Comparison of ENCODE assay signal across 12 cellular contexts in the genomic region with DNA sequence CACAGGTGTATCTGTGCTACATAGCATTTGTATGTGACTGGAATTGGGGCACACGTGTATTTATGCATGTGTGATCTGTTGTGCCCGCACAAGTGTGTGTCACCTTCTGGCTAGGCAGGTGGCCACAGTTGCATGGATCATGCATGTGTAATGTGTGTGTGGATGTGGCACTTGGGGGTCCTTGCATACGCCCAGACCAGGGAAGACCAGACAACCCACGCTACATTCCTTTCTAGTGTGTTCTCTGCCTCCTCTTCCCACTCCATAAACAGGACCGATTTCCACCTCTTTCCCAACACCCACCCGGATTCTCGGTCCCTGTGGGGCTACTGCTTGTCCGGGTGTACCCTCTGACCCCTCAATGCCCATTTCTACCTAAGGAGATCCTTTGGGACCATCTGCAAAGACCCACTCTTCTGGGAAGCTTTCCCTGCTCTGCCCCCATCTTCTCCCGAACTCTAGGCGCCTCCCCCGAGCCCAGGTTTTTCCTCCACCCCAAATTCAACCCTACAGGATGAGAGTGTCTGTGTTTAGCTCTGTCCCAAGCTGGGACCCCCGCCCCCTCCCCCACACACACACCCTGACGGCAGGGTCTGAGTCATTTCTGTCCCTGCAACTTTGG. TPM values are rescaled to one million over a fixed set of nuclear protein-coding genes. Genes with fewer than 3 reads are reported as not detected.
DNase-seq lines count a peak whose midpoint lies in the region; ATAC-seq and TF ChIP-seq lines count a peak whose summit lies in the region.
"Had no signal": no experiment of that assay in that cellular context is flagged by ENCODE, and none has a peak within 500 bp of the region (broad histone marks: within the 10 kb centered on the region; RNA-seq: fewer than 3 reads in every experiment).

No MANE protein-coding gene starts in this region.

- peak overlapping the region; percentile 74 for H3K4me3 Mint-ChIP-seq in activated naive CD4-positive, alpha-beta T cell treated with anti-CD3 and anti-CD28 coated beads, Interleukin-2, amount 50 U/mL, for 24 hours
- H3K4me3 Mint-ChIP-seq in activated B cell treated with CpG ODN at 0.5 μM for 24 hours, result peak overlapping the region; percentile 36
- H3K4me3 Mint-ChIP-seq in type B pancreatic cell, result peak overlapping the region; percentile 71

- H3K4me1 Mint-ChIP-seq in activated naive CD4-positive, alpha-beta T cell treated with anti-CD3 and anti-CD28 coated beads, Interleukin-2, amount 50 U/mL, for 24 hours, result peaks cover 17% of the 10 kb centered on the region
- peaks cover 26% of the 10 kb centered on the region for H3K4me1 Mint-ChIP-seq in activated B cell treated with CpG ODN at 0.5 μM for 24 hours
- H3K4me1 Mint-ChIP-seq in type B pancreatic cell (ENCODE audit: unreplicated experiment), result no peaks in the 10 kb centered on the region

- no peaks in the 10 kb centered on the region for H3K27me3 Mint-ChIP-seq in activated naive CD4-positive, alpha-beta T cell treated with anti-CD3 and anti-CD28 coated beads, Interleukin-2, amount 50 U/mL, for 24 hours
- H3K27me3 Mint-ChIP-seq in activated B cell treated with CpG ODN at 0.5 μM for 24 hours (no peaks in the 10 kb centered on the region), type B pancreatic cell (peaks cover 4% of the 10 kb centered on the region)

- CTCF ChIA-PET in activated B cell treated with CpG ODN at 0.5 μM for 24 hours (lab: Charles Lee), result no interaction called here

- intact Hi-C loops in activated B cell treated with CpG ODN at 0.5 μM for 24 hours (cut with micrococcal nuclease), result no loop called here

- no peak for TF ChIP-seq CTCF in activated B cell treated with CpG ODN at 0.5 μM for 24 hours (IDR thresholded peaks at IDR 0.05)
- no peak for TF ChIP-seq CTCF in type B pancreatic cell (conservative IDR thresholded peaks at IDR 0.05)

- POLR2A ChIA-PET in activated B cell treated with CpG ODN at 0.5 μM for 24 hours (lab: Charles Lee), result interaction anchor here (0.6 kb wide), 1 partner anchor 96 kb away, joined by 3 read pairs; no protein-coding TSS in a partner anchor

- H3K27ac Mint-ChIP-seq in activated naive CD4-positive, alpha-beta T cell treated with anti-CD3 and anti-CD28 coated beads, Interleukin-2, amount 50 U/mL, for 24 hours, result peak overlapping the region; percentile 62
- peak overlapping the region in 1 of 2 donors; percentile 68 for H3K27ac Mint-ChIP-seq in activated naive CD4-positive, alpha-beta T cell treated with anti-CD3 and anti-CD28 coated beads, Interleukin-2, amount 50 U/mL, for 72 hours
- H3K27ac Mint-ChIP-seq in activated B cell treated with CpG ODN at 0.5 μM for 24 hours (no peak overlapping the region), type B pancreatic cell (no peak overlapping the region)

- no CpG with 5 or more reads among the region's 13 CpGs for WGBS in iPS DF 6.9 (ENCODE audit: insufficient coverage, insufficient read length)

- H3K27me3 ChIP-seq in iPS DF 6.9 (ENCODE audit: control insufficient read depth, insufficient read depth, low read length), result no peaks in the 10 kb centered on the region
- H3K27me3 ChIP-seq: adrenal gland had no signal

- H3K9me3 Mint-ChIP-seq in activated naive CD4-positive, alpha-beta T cell treated with anti-CD3 and anti-CD28 coated beads, Interleukin-2, amount 50 U/mL, for 24 hours, result no peaks in the 10 kb centered on the region
- no peaks in the 10 kb centered on the region for H3K9me3 Mint-ChIP-seq in activated naive CD4-positive, alpha-beta T cell treated with anti-CD3 and anti-CD28 coated beads, Interleukin-2, amount 50 U/mL, for 72 hours
- H3K9me3 Mint-ChIP-seq in activated B cell treated with CpG ODN at 0.5 μM for 24 hours (no peaks in the 10 kb centered on the region), type B pancreatic cell (no peaks in the 10 kb centered on the region)

- H3K27ac ChIP-seq in iPS DF 6.9 (ENCODE audit: low read length), result no peak overlapping the region
- H3K27ac ChIP-seq: adrenal gland had no signal

- ATAC-seq in activated naive CD4-positive, alpha-beta T cell treated with anti-CD3 and anti-CD28 coated beads, Interleukin-2, amount 50 U/mL, for 72 hours, result no peak
- ATAC-seq in activated B cell treated with CpG ODN at 0.5 μM for 24 hours (ENCODE audit: low read depth) (no peak), GM18858 (IDR thresholded peaks at IDR 0.05; ENCODE audit: unreplicated experiment) (no peak), GM18520 (IDR thresholded peaks at IDR 0.05; ENCODE audit: unreplicated experiment) (no peak)

- peak overlapping the region; percentile 49; the same call in 1 of the 2 replicates for H3K4me3 ChIP-seq in iPS DF 6.9 (ENCODE audit: low read length)

- H3K4me1 ChIP-seq in iPS DF 6.9 (ENCODE audit: control insufficient read depth, insufficient read depth, low read length), result peaks cover 4% of the 10 kb centered on the region; the same call in 1 of the 2 replicates

- H3K36me3 Mint-ChIP-seq in activated naive CD4-positive, alpha-beta T cell treated with anti-CD3 and anti-CD28 coated beads, Interleukin-2, amount 50 U/mL, for 24 hours, result no peaks in the 10 kb centered on the region
- H3K36me3 Mint-ChIP-seq in activated naive CD4-positive, alpha-beta T cell treated with anti-CD3 and anti-CD28 coated beads, Interleukin-2, amount 50 U/mL, for 72 hours, result peaks cover 0 to 12% of the 10 kb centered on the region in 2 donors
- H3K36me3 Mint-ChIP-seq in activated B cell treated with CpG ODN at 0.5 μM for 24 hours (ENCODE audit: low read depth), result no peaks in the 10 kb centered on the region
- H3K36me3 Mint-ChIP-seq in type B pancreatic cell, result no peaks in the 10 kb centered on the region

- no peak for DNase-seq in activated naive CD4-positive, alpha-beta T cell treated with anti-CD3 and anti-CD28 coated beads, Interleukin-2, amount 50 U/mL, for 72 hours (ENCODE audit: low spot score in 2 of 2)
- no peak for DNase-seq in activated B cell treated with CpG ODN at 0.5 μM for 24 hours
- DNase-seq in iPS DF 6.9 (ENCODE audit: low read depth, low spot score), result no peak
- DNase-seq in type B pancreatic cell (ENCODE audit: extremely low spot score, unreplicated experiment), result no peak
- no peak for DNase-seq in NCI-H748 (lab: John Stamatoyannopoulos, UW; ENCODE audit: unreplicated experiment)

- peaks cover 3% of the 10 kb centered on the region; the same call in 1 of the 2 replicates for H3K36me3 ChIP-seq in iPS DF 6.9 (ENCODE audit: control insufficient read depth, insufficient read depth, low read length)
- H3K36me3 ChIP-seq: adrenal gland had no signal

- H3K9me3 ChIP-seq in iPS DF 6.9 (ENCODE audit: control insufficient read depth, insufficient read depth, low read length), result no peaks in the 10 kb centered on the region
- H3K9me3 ChIP-seq: adrenal gland had no signal

RNA-seq across cellular contexts. Expression of gene STAP2, which starts 12.3 kb away (rescaled TPM):
- 10 to 100 TPM; 17.4 to 22.3 TPM for total RNA-seq in activated naive CD4-positive, alpha-beta T cell treated with anti-CD3 and anti-CD28 coated beads, Interleukin-2, amount 50 U/mL, for 72 hours
- total RNA-seq in activated B cell treated with CpG ODN at 0.5 μM for 24 hours, result 1.1 and 1.3 TPM in 2 replicates
- total RNA-seq in type B pancreatic cell (ENCODE audit: low replicate concordance), result 42.5 and 96.9 TPM in 2 replicates

RNA-seq across cellular contexts. Expression of gene MPND, which starts 17.0 kb away (rescaled TPM):
- total RNA-seq in activated naive CD4-positive, alpha-beta T cell treated with anti-CD3 and anti-CD28 coated beads, Interleukin-2, amount 50 U/mL, for 72 hours, result 10 to 100 TPM; 18.4 to 22.0 TPM
- total RNA-seq in activated B cell treated with CpG ODN at 0.5 μM for 24 hours (25.2 and 29.8 TPM in 2 replicates), type B pancreatic cell (ENCODE audit: low replicate concordance) (43.5 and 43.6 TPM in 2 replicates)

RNA-seq across cellular contexts. Expression of gene FSD1, which starts 21.9 kb away (rescaled TPM):
- 10 to 100 TPM; 15.3 to 38.0 TPM for total RNA-seq in activated naive CD4-positive, alpha-beta T cell treated with anti-CD3 and anti-CD28 coated beads, Interleukin-2, amount 50 U/mL, for 72 hours
- 1.4 and 2.6 TPM in 2 replicates for total RNA-seq in activated B cell treated with CpG ODN at 0.5 μM for 24 hours
- total RNA-seq in type B pancreatic cell (ENCODE audit: low replicate concordance), result 4.8 and 26.3 TPM in 2 replicates
- total RNA-seq: right cardiac atrium had no signal

RNA-seq across cellular contexts. Expression of gene TMIGD2, which starts 24.1 kb away (rescaled TPM):
- total RNA-seq in activated naive CD4-positive, alpha-beta T cell treated with anti-CD3 and anti-CD28 coated beads, Interleukin-2, amount 50 U/mL, for 72 hours, result 10 to 100 TPM; 10.7 to 45.2 TPM
- total RNA-seq in activated B cell treated with CpG ODN at 0.5 μM for 24 hours (not detected in 2 replicates), type B pancreatic cell (ENCODE audit: low replicate concordance) (not detected in 2 replicates)
- total RNA-seq: dermis microvascular lymphatic vessel endothelial cell, right cardiac atrium had no signal

RNA-seq across cellular contexts. Expression of gene SHD, which starts 47.3 kb away (rescaled TPM):
- not detected for total RNA-seq in activated naive CD4-positive, alpha-beta T cell treated with anti-CD3 and anti-CD28 coated beads, Interleukin-2, amount 50 U/mL, for 72 hours
- total RNA-seq in activated B cell treated with CpG ODN at 0.5 μM for 24 hours (not detected in 2 replicates), type B pancreatic cell (ENCODE audit: low replicate concordance) (4.9 and 6.1 TPM in 2 replicates)
- total RNA-seq: dermis microvascular lymphatic vessel endothelial cell, mucosa of gallbladder had no signal
